In the genomic region with DNA sequence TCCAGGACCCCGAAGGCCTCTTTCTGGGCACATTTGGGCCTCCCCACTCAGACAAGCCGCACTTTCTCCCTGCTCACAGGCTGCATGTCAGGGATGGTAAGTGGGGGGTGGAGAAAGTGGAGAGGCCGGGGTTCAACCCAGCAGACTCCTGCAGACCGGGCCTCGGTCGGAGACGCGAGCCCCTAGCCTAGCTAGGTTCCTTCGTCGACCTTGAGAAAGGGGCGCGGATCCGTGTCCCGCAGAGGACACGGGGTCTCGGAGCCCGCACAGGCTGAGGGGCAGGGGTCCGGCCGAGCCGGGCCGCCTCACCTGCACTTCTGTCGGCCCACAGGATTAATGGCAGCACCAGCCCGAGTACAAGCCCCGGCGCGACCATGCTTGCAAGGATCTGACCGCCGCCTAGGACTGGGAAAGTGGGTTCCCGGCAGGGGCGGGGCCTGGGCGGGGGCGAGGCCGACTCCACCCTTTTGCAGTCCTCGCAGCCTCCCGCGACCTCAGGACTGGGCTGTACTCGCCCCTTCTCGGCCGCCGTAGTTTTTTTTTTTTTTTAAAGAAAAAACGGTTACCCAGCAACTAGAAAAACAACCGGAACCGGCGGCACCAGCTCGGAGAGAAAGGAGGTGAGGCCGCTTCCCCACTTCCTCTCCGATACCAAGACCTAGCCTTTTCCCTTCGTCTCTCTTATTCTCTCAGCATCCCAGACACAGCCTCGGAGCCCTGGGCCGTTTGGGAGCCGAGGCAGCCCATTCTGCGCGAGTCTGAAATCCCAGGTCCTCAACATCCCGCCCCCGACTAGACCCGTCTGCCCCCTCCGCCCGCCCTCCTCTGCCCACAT, we compare ENCODE assay signal across 8 cellular contexts. TPM values are rescaled to one million over a fixed set of nuclear protein-coding genes. Genes with fewer than 3 reads are reported as not detected.
DNase-seq lines count a peak whose midpoint lies in the region; FAIRE-seq and TF ChIP-seq lines count a peak whose summit lies in the region.

A gene with protein sequence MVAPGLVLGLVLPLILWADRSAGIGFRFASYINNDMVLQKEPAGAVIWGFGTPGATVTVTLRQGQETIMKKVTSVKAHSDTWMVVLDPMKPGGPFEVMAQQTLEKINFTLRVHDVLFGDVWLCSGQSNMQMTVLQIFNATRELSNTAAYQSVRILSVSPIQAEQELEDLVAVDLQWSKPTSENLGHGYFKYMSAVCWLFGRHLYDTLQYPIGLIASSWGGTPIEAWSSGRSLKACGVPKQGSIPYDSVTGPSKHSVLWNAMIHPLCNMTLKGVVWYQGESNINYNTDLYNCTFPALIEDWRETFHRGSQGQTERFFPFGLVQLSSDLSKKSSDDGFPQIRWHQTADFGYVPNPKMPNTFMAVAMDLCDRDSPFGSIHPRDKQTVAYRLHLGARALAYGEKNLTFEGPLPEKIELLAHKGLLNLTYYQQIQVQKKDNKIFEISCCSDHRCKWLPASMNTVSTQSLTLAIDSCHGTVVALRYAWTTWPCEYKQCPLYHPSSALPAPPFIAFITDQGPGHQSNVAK (minus strand): TSS at position 407 of the 835 bp plus-strand sequence. CDS start 31 bp downstream, at position 376.
A gene (plus strand): TSS at position 572 of the 835 bp plus-strand sequence. CDS start 1,361 bp downstream, outside the sequence.

- H3K79me2 ChIP-seq in neural progenitor cell (ENCODE audit: low read depth) = no peaks in the 10 kb centered on the region

- no peaks in the 10 kb centered on the region for H3K36me3 ChIP-seq in SJSA1
- no peaks in the 10 kb centered on the region for H3K36me3 ChIP-seq in neural progenitor cell
- H3K36me3 ChIP-seq in stomach smooth muscle (ENCODE audit: control insufficient read depth in 2 of 2, insufficient read depth in 2 of 2, low read length in 2 of 2) = no peaks in the 10 kb centered on the region

- no peaks in the 10 kb centered on the region for H3K9me3 ChIP-seq in SJSA1 (replicated peaks)
- H3K9me3 ChIP-seq in neural progenitor cell (ENCODE audit: low read depth) = no peaks in the 10 kb centered on the region
- H3K9me3 ChIP-seq in stomach smooth muscle (ENCODE audit: control insufficient read depth in 2 of 2, low read length in 2 of 2) = no peaks in the 10 kb centered on the region

- H3K27ac ChIP-seq in SJSA1 = peak within 1 kb of the TSS; percentile 70
- no peak within 1 kb of the TSS for H3K27ac ChIP-seq in neural progenitor cell
- peak within 1 kb of the TSS; percentile 60 for H3K27ac ChIP-seq in stomach smooth muscle (ENCODE audit: low read length)

- peaks cover 26% of the 10 kb centered on the region for H3K4me1 Mint-ChIP-seq in activated naive CD4-positive, alpha-beta T cell treated with anti-CD3 and anti-CD28 coated beads for 36 hours (ENCODE audit: low read depth)
- H3K4me1 Mint-ChIP-seq in neural progenitor cell = peaks cover 20% of the 10 kb centered on the region

- in situ Hi-C loops in G401 (cut with HindIII; ENCODE audit: low sequenced_read_pairs) = no loop called here

- peak; percentile 43; the same call in 1 of the 2 replicates for TF ChIP-seq POLR2A in H54 (IDR thresholded peaks at IDR 0.05; ENCODE audit: low read depth, low read length)

- FAIRE-seq in H54 (lab: Jason Lieb, UNC) = no peak

- peaks cover 4% of the 10 kb centered on the region for H3K9me3 Mint-ChIP-seq in activated naive CD4-positive, alpha-beta T cell treated with anti-CD3 and anti-CD28 coated beads for 36 hours
- H3K9me3 Mint-ChIP-seq in neural progenitor cell = peaks cover 2% of the 10 kb centered on the region

- peak within 1 kb of the TSS; percentile 86 for H2AFZ ChIP-seq in neural progenitor cell (replicated peaks)

- H3K27me3 ChIP-seq in SJSA1 (replicated peaks) (no peaks in the 10 kb centered on the region), neural progenitor cell (peaks cover 41% of the 10 kb centered on the region), stomach smooth muscle (ENCODE audit: control insufficient read depth in 1 of 2, insufficient read depth in 2 of 2, low read length in 2 of 2) (no peaks in the 10 kb centered on the region)

- no peaks in the 10 kb centered on the region for H3K27me3 Mint-ChIP-seq in activated naive CD4-positive, alpha-beta T cell treated with anti-CD3 and anti-CD28 coated beads for 36 hours (ENCODE audit: low read depth)
- H3K27me3 Mint-ChIP-seq in neural progenitor cell (ENCODE audit: insufficient read depth, low read depth) = peaks cover 4% of the 10 kb centered on the region

- CTCF ChIA-PET in activated naive CD4-positive, alpha-beta T cell treated with anti-CD3 and anti-CD28 coated beads for 36 hours (lab: Charles Lee) = interaction anchor here (1.0 to 2.2 kb wide), 5 partner anchors 71 to 193 kb away, joined by 3 to 10 read pairs (median 5); no protein-coding TSS in a partner anchor

- peak within 1 kb of the TSS; percentile 75 for H3K27ac Mint-ChIP-seq in activated naive CD4-positive, alpha-beta T cell treated with anti-CD3 and anti-CD28 coated beads for 36 hours
- H3K27ac Mint-ChIP-seq in neural progenitor cell = peak within 1 kb of the TSS; percentile 96

- H3K9ac ChIP-seq in neural progenitor cell (peak within 1 kb of the TSS; percentile 29), stomach smooth muscle (ENCODE audit: low read length in 2 of 2) (peak within 1 kb of the TSS; percentile 76 to 81)

- H3K4me3 ChIP-seq in SJSA1 = peak within 1 kb of the TSS; percentile 54
- H3K4me3 ChIP-seq in neural progenitor cell = peak within 1 kb of the TSS; percentile 71
- peak within 1 kb of the TSS; percentile 80 to 81 for H3K4me3 ChIP-seq in stomach smooth muscle (ENCODE audit: low read length in 2 of 2)

- H3K4me3 Mint-ChIP-seq in activated naive CD4-positive, alpha-beta T cell treated with anti-CD3 and anti-CD28 coated beads for 36 hours = peak within 1 kb of the TSS; percentile 88
- peak within 1 kb of the TSS; percentile 94 for H3K4me3 Mint-ChIP-seq in neural progenitor cell

- H3K36me3 Mint-ChIP-seq in activated naive CD4-positive, alpha-beta T cell treated with anti-CD3 and anti-CD28 coated beads for 36 hours (ENCODE audit: low read depth) = peaks cover 1% of the 10 kb centered on the region
- peaks cover 11% of the 10 kb centered on the region for H3K36me3 Mint-ChIP-seq in neural progenitor cell

- H3F3A ChIP-seq in neural progenitor cell (ENCODE audit: low read depth) = peaks cover 6% of the 10 kb centered on the region

- intact Hi-C loops in activated naive CD4-positive, alpha-beta T cell treated with anti-CD3 and anti-CD28 coated beads for 36 hours (cut with micrococcal nuclease) = loop anchor here (1.0 to 5.0 kb wide), 10 partner anchors 51 to 558 kb away; a partner anchor contains a TSS

- H3K4me2 ChIP-seq in neural progenitor cell = peak within 1 kb of the TSS; percentile 94

- H3K4me1 ChIP-seq in SJSA1 (replicated peaks) (peaks cover 8% of the 10 kb centered on the region), neural progenitor cell (no peaks in the 10 kb centered on the region), stomach smooth muscle (ENCODE audit: control insufficient read depth, insufficient read depth, low read length) (peaks cover 11% of the 10 kb centered on the region)

- DNase-seq in G401 (ENCODE audit: low spot score) = peak; percentile 92
- DNase-seq in H54 (ENCODE audit: insufficient read length, low spot score) = peak; percentile 77
- DNase-seq in M059J (ENCODE audit: low read depth) = peak; percentile 96
- DNase-seq in SJSA1 (ENCODE audit: low read depth in 1 of 2, low spot score in 2 of 2) = peak; percentile 85 to 92
- DNase-seq in activated naive CD4-positive, alpha-beta T cell treated with anti-CD3 and anti-CD28 coated beads for 36 hours = peak; percentile 93
- DNase-seq in foreskin melanocyte = peak; percentile 93
- DNase-seq in neural progenitor cell (ENCODE audit: low spot score) = peak; percentile 94

- no peak for TF ChIP-seq CTCF in neural progenitor cell (IDR thresholded peaks at IDR 0.05)

- peaks cover 5% of the 10 kb centered on the region for H4K20me1 ChIP-seq in neural progenitor cell (ENCODE audit: low read depth)

RNA-seq across cellular contexts. Expression of the first gene that starts in this region (rescaled TPM):
- 3.8 and 5.9 TPM in 2 replicates for total RNA-seq in G401 (2014; rRNA removed; shearing (Covaris generic))
- total RNA-seq in M059J (2014; rRNA removed; shearing (Covaris generic)) = 14.9 and 18.0 TPM in 2 replicates
- total RNA-seq in SJSA1 (2014; rRNA removed; shearing (Covaris generic)) = 2.8 and 4.7 TPM in 2 replicates
- 10 to 100 TPM in 1 of 2 experiments, 1 to 10 TPM in 1; 7.8 to 10.8 TPM for total RNA-seq in activated naive CD4-positive, alpha-beta T cell treated with anti-CD3 and anti-CD28 coated beads for 36 hours
- 3.6 and 4.9 TPM in 2 replicates for total RNA-seq in neural progenitor cell (ENCODE audit: low replicate concordance)

RNA-seq across cellular contexts. Expression of the second gene that starts in this region (rescaled TPM):
- 28.8 and 36.9 TPM in 2 replicates for total RNA-seq in G401 (2014; rRNA removed; shearing (Covaris generic))
- 29.9 and 43.4 TPM in 2 replicates for total RNA-seq in M059J (2014; rRNA removed; shearing (Covaris generic))
- 2.6 and 5.5 TPM in 2 replicates for total RNA-seq in SJSA1 (2014; rRNA removed; shearing (Covaris generic))
- 1 to 10 TPM; 3.9 to 5.1 TPM for total RNA-seq in activated naive CD4-positive, alpha-beta T cell treated with anti-CD3 and anti-CD28 coated beads for 36 hours
- 53.3 and 67.2 TPM in 2 replicates for total RNA-seq in neural progenitor cell (ENCODE audit: low replicate concordance)
